ENCODE assay signal across 18 cellular contexts in the genomic region with DNA sequence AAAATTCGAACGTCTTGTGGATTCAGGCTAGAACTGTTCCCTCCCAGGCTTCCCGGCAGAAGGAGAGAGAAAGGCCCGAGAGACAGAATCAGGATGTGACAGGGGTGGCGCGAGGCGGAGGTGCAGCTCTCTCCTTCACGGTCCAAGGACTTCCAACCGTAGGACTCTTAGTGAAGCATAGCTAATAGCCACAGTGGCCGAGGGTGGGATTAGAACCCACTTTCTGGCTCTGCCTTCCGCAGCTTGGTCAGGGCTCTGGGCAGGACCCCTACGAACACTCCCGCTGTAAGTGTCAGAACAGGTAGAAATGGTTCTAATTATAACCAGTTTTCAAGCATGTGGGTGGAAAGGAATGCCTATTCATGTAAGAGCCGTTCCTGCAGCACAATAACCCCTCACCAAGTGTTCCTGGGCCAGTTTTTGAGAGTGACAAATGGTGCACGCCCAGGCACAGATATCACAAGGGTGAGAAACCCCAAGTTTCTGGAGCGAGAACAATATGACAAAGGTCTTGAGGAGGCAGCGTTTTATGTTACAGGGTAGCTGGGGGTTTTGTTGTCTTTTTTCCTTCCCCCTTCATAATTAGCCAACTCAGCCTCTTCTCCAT.
DNase-seq lines count a peak whose midpoint lies in the region; ATAC-seq and TF ChIP-seq lines count a peak whose summit lies in the region.
"Had no signal": no experiment of that assay in that cellular context is flagged by ENCODE, and none has a peak within 500 bp of the region (broad histone marks: within the 10 kb centered on the region; RNA-seq: fewer than 3 reads in every experiment).

No MANE protein-coding gene starts in this region.

- peaks cover 0 to 2% (median 0%) of the 10 kb centered on the region in 7 donors for H3K9me3 Mint-ChIP-seq in naive B cell
- H3K9me3 Mint-ChIP-seq: central memory CD8-positive, alpha-beta T cell had no signal

- peaks cover 30% of the 10 kb centered on the region for H3K4me1 ChIP-seq in BLaER1
- peaks cover 8% of the 10 kb centered on the region for H3K4me1 ChIP-seq in OCI-LY1 (ENCODE audit: insufficient read depth, low read length, severe bottlenecking)

- H3K27me3 ChIP-seq in BLaER1 (no peaks in the 10 kb centered on the region), OCI-LY1 (ENCODE audit: insufficient read depth, low read length) (peaks cover 3% of the 10 kb centered on the region; the same call in 1 of the 2 replicates)

- H3K9me3 ChIP-seq in BLaER1 (no peaks in the 10 kb centered on the region), OCI-LY1 (ENCODE audit: low read length) (no peaks in the 10 kb centered on the region)

- no peaks in the 10 kb centered on the region for H3K36me3 Mint-ChIP-seq in naive B cell

- no peaks in the 10 kb centered on the region for H3K79me2 ChIP-seq in OCI-LY1 (ENCODE audit: insufficient read depth, low read length)

- H3K36me3 ChIP-seq in BLaER1 (no peaks in the 10 kb centered on the region), OCI-LY1 (ENCODE audit: insufficient read depth, low read length) (no peaks in the 10 kb centered on the region)
- H3K36me3 ChIP-seq: WERI-Rb-1 had no signal

- H4K20me1 ChIP-seq in BLaER1 (no peaks in the 10 kb centered on the region), OCI-LY1 (ENCODE audit: insufficient read depth, low read length) (no peaks in the 10 kb centered on the region)

- H3F3A ChIP-seq in OCI-LY1 (ENCODE audit: insufficient read depth, low read length), result no peaks in the 10 kb centered on the region

- H3K27me3 Mint-ChIP-seq in naive B cell, result peaks cover 22 to 30% (median 30%) of the 10 kb centered on the region in 3 donors

- H3K4me2 ChIP-seq in BLaER1 (peak overlapping the region; percentile 80), OCI-LY1 (ENCODE audit: low read length) (0 out of 2 replicates have a peak overlapping the region, but pooled peaks have one; percentile 35)

- peak overlapping the region in 5 of 6 donors; percentile 6 to 81 (median 63) for H3K27ac Mint-ChIP-seq in naive B cell

- H3K4me3 ChIP-seq in BLaER1, result 0 out of 2 replicates have a peak overlapping the region, but pooled peaks have one; percentile 2
- H3K4me3 ChIP-seq in OCI-LY1 (ENCODE audit: low read depth, low read length, poor library complexity, severe bottlenecking), result no peak overlapping the region

- in situ Hi-C loops in GM13977 (cut with MboI; ENCODE audit: low pct_unique_long_range_greater_than_20kb, low sequenced_read_pairs, unreplicated experiment), result no loop called here

- H2AFZ ChIP-seq in OCI-LY1 (ENCODE audit: low read length), result no peak overlapping the region

- H3K9me2 ChIP-seq in OCI-LY1 (ENCODE audit: low read depth, low read length), result no peaks in the 10 kb centered on the region

- peaks cover 10 to 17% (median 12%) of the 10 kb centered on the region in 3 donors for H3K4me1 Mint-ChIP-seq in naive B cell

- H3K27ac ChIP-seq in BLaER1, result peak overlapping the region; percentile 39; the same call in 1 of the 2 replicates
- H3K27ac ChIP-seq in OCI-LY1 (ENCODE audit: low read depth, low read length, poor library complexity, severe bottlenecking), result no peak overlapping the region
- H3K27ac ChIP-seq: WERI-Rb-1 had no signal

- no peak for TF ChIP-seq CTCF in GM13977 (IDR thresholded peaks at IDR 0.05; ENCODE audit: extremely low read depth, insufficient read depth, missing control alignments)
- no peak for TF ChIP-seq CTCF in OCI-LY1 (IDR thresholded peaks at IDR 0.05; ENCODE audit: low read length)

- ATAC-seq in naive B cell (ENCODE audit: low read depth in 2 of 2), result peak; percentile 88 to 90
- ATAC-seq in HG02970 (IDR thresholded peaks at IDR 0.05; ENCODE audit: low FRiP score, unreplicated experiment), result no peak
- ATAC-seq: esophagus mucosa had no signal

- DNase-seq in GM13977 (ENCODE audit: low spot score) (peak; percentile 61), naive B cell (no peak), activated gamma-delta T cell treated with Interleukin-2 at 50 U/mL for 16 hours (no peak), cortex of kidney (lab: John Stamatoyannopoulos, UW) (no peak)
- DNase-seq in stimulated activated CD8-positive, alpha-beta memory T cell treated with anti-CD3 and anti-CD28 coated beads, Interleukin-4, amount 100 ng/mL, for 48 hours, result no peak
- DNase-seq: ACHN; activated CD4-positive, alpha-beta T cell treated with anti-CD3 and anti-CD28 coated beads, Interleukin-2, amount 50 U/mL, for 4 hours; activated naive CD4-positive, alpha-beta T cell; activated T-cell treated with anti-CD3 and anti-CD28 coated beads for 4 hours; GDM1; NCI-H2227 treated with DMSO at 0.1 percent for 48 hours; stimulated activated CD4-positive, alpha-beta T cell treated with anti-CD3 and anti-CD28 coated beads, Interleukin-2, amount 100 ng/mL, for 24 hours; WERI-Rb-1 had no signal

- peak overlapping the region in 7 of 8 donors; percentile 6 to 87 (median 48) for H3K4me3 Mint-ChIP-seq in naive B cell
- H3K4me3 Mint-ChIP-seq: central memory CD8-positive, alpha-beta T cell had no signal

- no peak overlapping the region; the same call in 1 of the 2 replicates for H3K9ac ChIP-seq in BLaER1
- H3K9ac ChIP-seq in OCI-LY1 (ENCODE audit: low read length), result no peak overlapping the region
